In the genomic region with DNA sequence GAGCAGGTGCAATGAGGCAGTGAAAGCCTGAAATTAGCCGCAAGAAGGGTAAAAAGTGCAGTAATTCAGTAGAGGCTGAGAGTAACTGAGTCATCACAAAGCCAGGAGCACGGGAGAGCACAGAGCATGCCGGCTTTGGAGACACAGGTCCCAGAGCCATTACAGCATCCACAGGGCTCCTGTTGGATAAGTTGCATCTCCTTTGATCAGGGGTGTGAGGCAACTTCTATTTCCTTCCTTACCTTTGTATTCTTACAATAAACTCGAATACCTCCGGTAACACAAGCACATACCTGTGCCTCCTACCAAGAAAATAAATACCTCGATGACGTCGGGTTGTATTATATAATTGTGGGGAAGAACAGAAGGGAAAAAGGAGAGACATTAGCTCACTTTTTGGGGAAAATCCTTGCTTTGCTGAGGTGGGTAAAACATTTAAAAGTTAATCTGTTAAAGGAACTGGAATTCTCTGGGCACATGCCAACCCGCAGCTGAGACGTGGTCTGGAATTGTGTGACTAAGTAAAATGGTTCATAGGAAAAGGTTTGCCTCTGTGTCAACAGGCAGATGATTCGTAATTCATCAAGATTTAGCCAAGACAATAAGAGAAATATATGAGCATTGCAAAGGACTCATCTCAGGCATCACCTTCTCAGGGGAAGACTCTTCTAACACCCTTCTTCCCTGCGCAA, we compare ENCODE assay signal across 18 cellular contexts.
DNase-seq lines count a peak whose midpoint lies in the region; ATAC-seq and TF ChIP-seq lines count a peak whose summit lies in the region.
"Had no signal": no experiment of that assay in that cellular context is flagged by ENCODE, and none has a peak within 500 bp of the region (broad histone marks: within the 10 kb centered on the region; RNA-seq: fewer than 3 reads in every experiment).

No MANE protein-coding gene starts in this region.

- TF ChIP-seq POLR2A in sigmoid colon (IDR thresholded peaks at IDR 0.05): no peak

- DNase-seq in ACHN (peak; percentile 80), HFF-Myc (ENCODE audit: extremely low read depth, low read depth) (peak; percentile 27), SW480 (ENCODE audit: low spot score) (peak; percentile 29), fibroblast of villous mesenchyme (ENCODE audit: low read depth) (peak; percentile 14), NCI-H128 (lab: John Stamatoyannopoulos, UW; ENCODE audit: unreplicated experiment) (no peak), GM13976 (ENCODE audit: low spot score) (no peak), sigmoid colon (no peak)
- DNase-seq: activated T-cell treated with anti-CD3 and anti-CD28 coated beads, Interleukin-2, amount 50 U/mL, for 48 hours; Calu3; dermis blood vessel endothelial cell; Kasumi-1; mesendoderm; NCI-H2081; SHP77 treated with DMSO at 0.1 percent for 48 hours had no signal

- 64 to 82% methylated on average over 12 of the region's 12 CpGs for WGBS in sigmoid colon, 2 donors

- H3K4me1 ChIP-seq in sigmoid colon: no peaks in the 10 kb centered on the region
- H3K4me1 ChIP-seq: A549, vagina had no signal

- H3K27me3 ChIP-seq in sigmoid colon: no peaks in the 10 kb centered on the region
- H3K27me3 ChIP-seq: vagina had no signal

- no peak overlapping the region for H3K4me3 ChIP-seq in HFF-Myc (replicated peaks; ENCODE audit: low read depth, low read length)
- no peak overlapping the region for H3K4me3 ChIP-seq in fibroblast of villous mesenchyme (ENCODE audit: low read depth, low read length)
- H3K4me3 ChIP-seq in sigmoid colon: no peak overlapping the region
- H3K4me3 ChIP-seq: A549, vagina had no signal

- in situ Hi-C loops in ACHN (cut with HindIII; ENCODE audit: low pct_ligation_motif_present, low pct_unique_long_range_greater_than_20kb, low sequenced_read_pairs) (no loop called here), GM13976 (cut with MboI; ENCODE audit: low sequenced_read_pairs, unreplicated experiment) (no loop called here)

- H3K36me3 ChIP-seq in sigmoid colon: no peaks in the 10 kb centered on the region
- H3K36me3 ChIP-seq: vagina had no signal

- no peak overlapping the region for H3K27ac ChIP-seq in sigmoid colon
- H3K27ac ChIP-seq: A549, vagina had no signal

- no peak for TF ChIP-seq CTCF in HFF-Myc (IDR thresholded peaks at IDR 0.05; ENCODE audit: low read depth, low read length, missing control alignments)
- no peak for TF ChIP-seq CTCF in fibroblast of villous mesenchyme (IDR thresholded peaks at IDR 0.05; ENCODE audit: insufficient read depth, low read depth, low read length)
- TF ChIP-seq CTCF in GM13976 (IDR thresholded peaks at IDR 0.05; ENCODE audit: borderline replicate concordance, control extremely low read depth, extremely low read depth, insufficient read depth, missing control alignments): no peak
- TF ChIP-seq CTCF in sigmoid colon (IDR thresholded peaks at IDR 0.05): no peak

- no peaks in the 10 kb centered on the region for H3K9me3 ChIP-seq in sigmoid colon
- H3K9me3 ChIP-seq: A549, vagina had no signal

- no peak for TF ChIP-seq EP300 in sigmoid colon (IDR thresholded peaks at IDR 0.05)

- ATAC-seq in GM19035 (IDR thresholded peaks at IDR 0.05; ENCODE audit: unreplicated experiment): no peak
- ATAC-seq: A549; stimulated activated memory B cell treated with anti-CD40 and anti-IgM and Interleukin-4, amounts not matched to agents 10 μg/mL and 1 μg/mL and 100 μg/mL, for 72 hours had no signal

- intact Hi-C loops in sigmoid colon (cut with DNase I): no loop called here

Comparison
In these comparisons a context has a peak if more than half of its experiments do, and no peak if none do; other contexts are left out.
1. DNase-seq: peak in ACHN (single experiment), HFF-Myc (single experiment), SW480 (single experiment) and fibroblast of villous mesenchyme (single experiment); none in NCI-H128 (single experiment), GM13976 (single experiment) and sigmoid colon (single experiment).